In genomic region chr7:150733734-150734095, GRCh38 we compare ENCODE assay signal across 31 cellular contexts. TPM values are rescaled to one million over a fixed set of nuclear protein-coding genes. Genes with fewer than 3 reads are reported as not detected.
A peak's percentile ranks its signal among the peaks of the same experiment; 100 is the strongest.
DNase-seq lines count a peak whose midpoint lies in the region; ATAC-seq and TF ChIP-seq lines count a peak whose summit lies in the region.
"Had no signal": no experiment of that assay in that cellular context is flagged by ENCODE, and none has a peak within 500 bp of the region (broad histone marks: within the 10 kb centered on the region; RNA-seq: fewer than 3 reads in every experiment).

No MANE protein-coding gene starts in this region.

- no peak overlapping the region for H3K4me3 ChIP-seq in dorsolateral prefrontal cortex
- H3K4me3 ChIP-seq: heart right ventricle, K562, MG63, psoas muscle, thoracic aorta, vagina had no signal

- H3K27ac ChIP-seq in dorsolateral prefrontal cortex, result no peak overlapping the region
- H3K27ac ChIP-seq: heart right ventricle, psoas muscle, thoracic aorta, vagina had no signal

- peaks cover 9% of the 10 kb centered on the region for H3K36me3 Mint-ChIP-seq in activated naive CD4-positive, alpha-beta T cell treated with anti-CD3 and anti-CD28 coated beads for 36 hours (ENCODE audit: low read depth)
- H3K36me3 Mint-ChIP-seq in activated CD8-positive, alpha-beta T cell treated with anti-CD3 and anti-CD28 coated beads, Interleukin-2, amount 10 ng/mL, durations not matched to agents 7 days and 5 days (ENCODE audit: low read depth), result peaks cover 33% of the 10 kb centered on the region

- no peak for DNase-seq in activated naive CD4-positive, alpha-beta T cell treated with anti-CD3 and anti-CD28 coated beads for 36 hours
- no peak for DNase-seq in activated naive CD4-positive, alpha-beta T cell treated with Interleukin-2 at 50 U/mL for 16 hours
- DNase-seq in activated CD8-positive, alpha-beta T cell treated with anti-CD3 and anti-CD28 coated beads, Interleukin-2, amount 10 ng/mL, durations not matched to agents 7 days and 5 days, result peak; percentile 19
- DNase-seq in ecto neural progenitor cell (ENCODE audit: low spot score), result peak; percentile 13
- DNase-seq in stimulated activated naive CD8-positive, alpha-beta T cell treated with anti-CD3 and anti-CD28 coated beads, Interleukin-15, amount 100 ng/mL, for 72 hours, result no peak
- DNase-seq in dorsolateral prefrontal cortex, result no peak
- no peak for DNase-seq in stimulated activated CD8-positive, alpha-beta memory T cell treated with anti-CD3 and anti-CD28 coated beads, Interleukin-4, amount 100 ng/mL, for 48 hours
- no peak for DNase-seq in stimulated activated CD4-positive, alpha-beta T cell treated with anti-CD3 and anti-CD28 coated beads, Interleukin-2, amount 100 ng/mL, for 48 hours
- DNase-seq: activated CD4-positive, CD25-positive, alpha-beta regulatory T cell treated with anti-CD3 and anti-CD28 coated beads, Interleukin-2, amount 50 U/mL, for 72 hours; C1 segment of cervical spinal cord; cerebellar nuclear complex; effector CD4-positive, alpha-beta T cell; EL; erythroblast; foreskin fibroblast; H7; heart right ventricle; left colon; MG63; NCI-H2081; NCI-H345; NCI-H82; nucleus accumbens; PC-3; psoas muscle; Right ventricle myocardium superior had no signal

- POLR2A ChIA-PET in activated CD8-positive, alpha-beta T cell treated with anti-CD3 and anti-CD28 coated beads, Interleukin-2, amount 10 ng/mL, durations not matched to agents 7 days and 5 days (lab: Charles Lee), result interaction anchor here (1.8 to 3.2 kb wide), 2 partner anchors 17 to 102 kb away, joined by 4 to 21 read pairs; partner anchors contain the start of genes GIMAP1 and GIMAP6

- no peaks in the 10 kb centered on the region for H3K27me3 Mint-ChIP-seq in activated naive CD4-positive, alpha-beta T cell treated with anti-CD3 and anti-CD28 coated beads for 36 hours (ENCODE audit: low read depth)
- no peaks in the 10 kb centered on the region for H3K27me3 Mint-ChIP-seq in activated CD8-positive, alpha-beta T cell treated with anti-CD3 and anti-CD28 coated beads, Interleukin-2, amount 10 ng/mL, durations not matched to agents 7 days and 5 days (ENCODE audit: low read depth)
- H3K27me3 Mint-ChIP-seq in stimulated activated naive CD8-positive, alpha-beta T cell treated with anti-CD3 and anti-CD28 coated beads, Interleukin-15, amount 100 ng/mL, for 72 hours, result no peaks in the 10 kb centered on the region

- H3K27ac Mint-ChIP-seq in activated naive CD4-positive, alpha-beta T cell treated with anti-CD3 and anti-CD28 coated beads for 36 hours, result peak overlapping the region; percentile 95
- H3K27ac Mint-ChIP-seq in activated CD8-positive, alpha-beta T cell treated with anti-CD3 and anti-CD28 coated beads, Interleukin-2, amount 10 ng/mL, durations not matched to agents 7 days and 5 days, result peak overlapping the region; percentile 77
- peak overlapping the region; percentile 45 to 93 for H3K27ac Mint-ChIP-seq in stimulated activated naive CD8-positive, alpha-beta T cell treated with anti-CD3 and anti-CD28 coated beads, Interleukin-15, amount 100 ng/mL, for 72 hours
- H3K27ac Mint-ChIP-seq: memory B cell had no signal

- H3K4me1 Mint-ChIP-seq in activated naive CD4-positive, alpha-beta T cell treated with anti-CD3 and anti-CD28 coated beads for 36 hours (ENCODE audit: low read depth), result peaks cover 70% of the 10 kb centered on the region
- H3K4me1 Mint-ChIP-seq in activated CD8-positive, alpha-beta T cell treated with anti-CD3 and anti-CD28 coated beads, Interleukin-2, amount 10 ng/mL, durations not matched to agents 7 days and 5 days (ENCODE audit: low read depth), result peaks cover 78% of the 10 kb centered on the region
- H3K4me1 Mint-ChIP-seq in stimulated activated naive CD8-positive, alpha-beta T cell treated with anti-CD3 and anti-CD28 coated beads, Interleukin-15, amount 100 ng/mL, for 72 hours, result peaks cover 72% of the 10 kb centered on the region

- H3K4me3 Mint-ChIP-seq in activated naive CD4-positive, alpha-beta T cell treated with anti-CD3 and anti-CD28 coated beads for 36 hours, result no peak overlapping the region
- no peak overlapping the region for H3K4me3 Mint-ChIP-seq in activated CD8-positive, alpha-beta T cell treated with anti-CD3 and anti-CD28 coated beads, Interleukin-2, amount 10 ng/mL, durations not matched to agents 7 days and 5 days
- H3K4me3 Mint-ChIP-seq in stimulated activated naive CD8-positive, alpha-beta T cell treated with anti-CD3 and anti-CD28 coated beads, Interleukin-15, amount 100 ng/mL, for 72 hours, result peak overlapping the region; percentile 49 to 76
- H3K4me3 Mint-ChIP-seq: memory B cell had no signal

- TF ChIP-seq CTCF in dorsolateral prefrontal cortex (IDR thresholded peaks at IDR 0.05 in 54 of 56, conservative IDR thresholded peaks at IDR 0.05 in 2 of 56; ENCODE audit: low read depth in 1 of 56, partially characterized antibody in 56 of 56), result no peak

- H3K27me3 ChIP-seq in dorsolateral prefrontal cortex, result peaks cover 0 to 23% (median 0%) of the 10 kb centered on the region in 45 donors
- H3K27me3 ChIP-seq: heart right ventricle, MG63, vagina had no signal

- H3K9me3 Mint-ChIP-seq in activated naive CD4-positive, alpha-beta T cell treated with anti-CD3 and anti-CD28 coated beads for 36 hours, result peaks cover under 1% of the 10 kb centered on the region
- H3K9me3 Mint-ChIP-seq in activated CD8-positive, alpha-beta T cell treated with anti-CD3 and anti-CD28 coated beads, Interleukin-2, amount 10 ng/mL, durations not matched to agents 7 days and 5 days (ENCODE audit: insufficient read depth), result peaks cover 3% of the 10 kb centered on the region
- H3K9me3 Mint-ChIP-seq in stimulated activated naive CD8-positive, alpha-beta T cell treated with anti-CD3 and anti-CD28 coated beads, Interleukin-15, amount 100 ng/mL, for 72 hours, result peaks cover 4% of the 10 kb centered on the region in 2 donors

- ATAC-seq in activated CD8-positive, alpha-beta T cell treated with anti-CD3 and anti-CD28 coated beads, Interleukin-2, amount 10 ng/mL, durations not matched to agents 7 days and 5 days, result no peak
- no peak for ATAC-seq in stimulated activated naive CD8-positive, alpha-beta T cell treated with anti-CD3 and anti-CD28 coated beads, Interleukin-15, amount 100 ng/mL, for 72 hours
- ATAC-seq: heart right ventricle, K562, left colon, PC-3, psoas muscle had no signal

- intact Hi-C loops in activated naive CD4-positive, alpha-beta T cell treated with anti-CD3 and anti-CD28 coated beads for 36 hours (cut with micrococcal nuclease), result loop anchor here (1.0 to 2.0 kb wide), 5 partner anchors 21 to 112 kb away; partner anchors contain the start of genes GIMAP2 and GIMAP6
- intact Hi-C loops in dorsolateral prefrontal cortex (cut with DNase I), result no loop called here

- CTCF ChIA-PET in activated naive CD4-positive, alpha-beta T cell treated with anti-CD3 and anti-CD28 coated beads for 36 hours (lab: Charles Lee), result interaction anchor here (0.7 to 2.4 kb wide), 4 partner anchors 18 to 283 kb away, joined by 3 to 25 read pairs (median 6); partner anchors contain the start of genes GIMAP1 and GIMAP8
- CTCF ChIA-PET in activated CD8-positive, alpha-beta T cell treated with anti-CD3 and anti-CD28 coated beads, Interleukin-2, amount 10 ng/mL, durations not matched to agents 7 days and 5 days (lab: Charles Lee), result interaction anchor here (1.2 to 4.1 kb wide), 5 partner anchors 9 to 284 kb away, joined by 4 to 22 read pairs (median 14); partner anchors contain the start of genes GIMAP1, GIMAP4 and GIMAP8

RNA-seq across cellular contexts. Expression of gene GIMAP5, which starts 3.5 kb away (rescaled TPM):
- 10 to 100 TPM; 32.1 to 32.3 TPM for total RNA-seq in activated naive CD4-positive, alpha-beta T cell treated with anti-CD3 and anti-CD28 coated beads for 36 hours
- total RNA-seq in activated CD8-positive, alpha-beta T cell treated with anti-CD3 and anti-CD28 coated beads, Interleukin-2, amount 10 ng/mL, durations not matched to agents 7 days and 5 days, result 10 to 100 TPM; 56.3 to 63.3 TPM
- total RNA-seq in dorsolateral prefrontal cortex, result 10 to 100 TPM in 27 of 120 experiments, 1 to 10 TPM in 93; 2.5 to 28.1 (median 7.3) TPM
- total RNA-seq: H7, PC-3 had no signal

RNA-seq across cellular contexts. Expression of gene GIMAP1, which starts 17.3 kb away (rescaled TPM):
- 1 to 10 TPM; 5.1 to 5.3 TPM for total RNA-seq in activated naive CD4-positive, alpha-beta T cell treated with anti-CD3 and anti-CD28 coated beads for 36 hours
- 10 to 100 TPM; 19.0 to 20.2 TPM for total RNA-seq in activated CD8-positive, alpha-beta T cell treated with anti-CD3 and anti-CD28 coated beads, Interleukin-2, amount 10 ng/mL, durations not matched to agents 7 days and 5 days
- 1 to 10 TPM in 102 of 120 experiments, under 1 TPM in 18; 0.46 to 4.7 (median 1.6) TPM for total RNA-seq in dorsolateral prefrontal cortex
- total RNA-seq: H7, HT1080, PC-3 had no signal

RNA-seq across cellular contexts. Expression of gene GIMAP2, which starts 48.2 kb away (rescaled TPM):
- 10 to 100 TPM; 45.0 to 49.5 TPM for total RNA-seq in activated naive CD4-positive, alpha-beta T cell treated with anti-CD3 and anti-CD28 coated beads for 36 hours
- total RNA-seq in activated CD8-positive, alpha-beta T cell treated with anti-CD3 and anti-CD28 coated beads, Interleukin-2, amount 10 ng/mL, durations not matched to agents 7 days and 5 days, result 10 to 100 TPM; 79.0 to 82.9 TPM
- 10 to 100 TPM in 1 of 120 experiments, 1 to 10 TPM in 119; 1.2 to 11.1 (median 3.7) TPM for total RNA-seq in dorsolateral prefrontal cortex
- total RNA-seq: H7, PC-3 had no signal

Comparison
In these comparisons a context has a peak if more than half of its experiments do, and no peak if none do; other contexts are left out.
1. DNase-seq: peak in activated CD8-positive, alpha-beta T cell treated with anti-CD3 and anti-CD28 coated beads, Interleukin-2, amount 10 ng/mL, durations not matched to agents 7 days and 5 days (single experiment) and ecto neural progenitor cell (single experiment); none in activated naive CD4-positive, alpha-beta T cell treated with anti-CD3 and anti-CD28 coated beads for 36 hours (single experiment), activated naive CD4-positive, alpha-beta T cell treated with Interleukin-2 at 50 U/mL for 16 hours (single experiment), stimulated activated naive CD8-positive, alpha-beta T cell treated with anti-CD3 and anti-CD28 coated beads, Interleukin-15, amount 100 ng/mL, for 72 hours (0 of 2), dorsolateral prefrontal cortex (0 of 10), stimulated activated CD8-positive, alpha-beta memory T cell treated with anti-CD3 and anti-CD28 coated beads, Interleukin-4, amount 100 ng/mL, for 48 hours (single experiment) and stimulated activated CD4-positive, alpha-beta T cell treated with anti-CD3 and anti-CD28 coated beads, Interleukin-2, amount 100 ng/mL, for 48 hours (0 of 2).
2. H3K4me3 Mint-ChIP-seq: peak in stimulated activated naive CD8-positive, alpha-beta T cell treated with anti-CD3 and anti-CD28 coated beads, Interleukin-15, amount 100 ng/mL, for 72 hours (2 of 2); none in activated naive CD4-positive, alpha-beta T cell treated with anti-CD3 and anti-CD28 coated beads for 36 hours (single experiment) and activated CD8-positive, alpha-beta T cell treated with anti-CD3 and anti-CD28 coated beads, Interleukin-2, amount 10 ng/mL, durations not matched to agents 7 days and 5 days (single experiment).
3. Peak in every context shown above with its lines, with median percentiles within 50 percentile points of each other: H3K27ac Mint-ChIP-seq.